In genomic region chr12:49885663-49886461, GRCh38 we compare ENCODE assay signal across 17 cellular contexts. TPM values are rescaled to one million over a fixed set of nuclear protein-coding genes. Genes with fewer than 3 reads are reported as not detected.
DNase-seq lines count a peak whose midpoint lies in the region; ATAC-seq and TF ChIP-seq lines count a peak whose summit lies in the region.
"Had no signal": no experiment of that assay in that cellular context is flagged by ENCODE, and none has a peak within 500 bp of the region (broad histone marks: within the 10 kb centered on the region; RNA-seq: fewer than 3 reads in every experiment).

No MANE protein-coding gene starts in this region.

- H3K36me3 ChIP-seq in neural progenitor cell (no peaks in the 10 kb centered on the region), H7 (replicated peaks; ENCODE audit: control insufficient read depth, insufficient read depth, low read length) (no peaks in the 10 kb centered on the region)

- H3F3A ChIP-seq in neural progenitor cell (ENCODE audit: low read depth): peaks cover 34% of the 10 kb centered on the region

- H3K9me3 ChIP-seq in neural progenitor cell (ENCODE audit: low read depth): no peaks in the 10 kb centered on the region

- no peaks in the 10 kb centered on the region for H3K79me2 ChIP-seq in neural progenitor cell (ENCODE audit: low read depth)

- no peak for TF ChIP-seq CTCF in neural progenitor cell (IDR thresholded peaks at IDR 0.05)

- H3K27me3 Mint-ChIP-seq in neural progenitor cell (ENCODE audit: insufficient read depth, low read depth): peaks cover 11% of the 10 kb centered on the region

- no peak overlapping the region for H3K27ac Mint-ChIP-seq in neural progenitor cell

- H3K27ac ChIP-seq in neural progenitor cell: no peak overlapping the region

- no peaks in the 10 kb centered on the region for H3K36me3 Mint-ChIP-seq in neural progenitor cell

- H4K20me1 ChIP-seq in neural progenitor cell (ENCODE audit: low read depth): no peaks in the 10 kb centered on the region

- ATAC-seq in HG03342 (IDR thresholded peaks at IDR 0.05; ENCODE audit: unreplicated experiment): no peak

- DNase-seq in DMS153 (lab: John Stamatoyannopoulos, UW) (peak; percentile 43), HuH-7 (ENCODE audit: low spot score) (peak; percentile 42), dermis blood vessel endothelial cell (peak; percentile 31), neural progenitor cell (ENCODE audit: low spot score) (no peak), GOT3 (lab: John Stamatoyannopoulos, UW) (no peak), H7 (no peak)
- DNase-seq: ACHN, C1 segment of cervical spinal cord, HCEC 1CT, KBM-7, NCI-H1105 treated with DMSO at 0.1 percent for 48 hours, NCI-H1694, NCI-H446, OCI-M1, SHP77 treated with DMSO at 0.1 percent for 48 hours, T-helper 1 cell had no signal

- no peak overlapping the region for H3K9ac ChIP-seq in neural progenitor cell

- H3K4me3 ChIP-seq in neural progenitor cell (no peak overlapping the region), H7 (ENCODE audit: insufficient read depth, low read depth, low read length) (no peak overlapping the region)

- H3K4me1 ChIP-seq in neural progenitor cell: peaks cover 53% of the 10 kb centered on the region

- no peak overlapping the region for H2AFZ ChIP-seq in neural progenitor cell (replicated peaks)

- no peak overlapping the region for H3K4me3 Mint-ChIP-seq in neural progenitor cell

- no peaks in the 10 kb centered on the region for H3K9me3 Mint-ChIP-seq in neural progenitor cell

- H3K4me1 Mint-ChIP-seq in neural progenitor cell: peaks cover 44% of the 10 kb centered on the region

- no peaks in the 10 kb centered on the region for H3K27me3 ChIP-seq in neural progenitor cell
- no peaks in the 10 kb centered on the region for H3K27me3 ChIP-seq in H7 (ENCODE audit: control insufficient read depth, insufficient read depth, low read length)

- H3K4me2 ChIP-seq in neural progenitor cell: peak overlapping the region; percentile 13

RNA-seq across cellular contexts. Expression of gene FAIM2, which starts 17.8 kb away (rescaled TPM):
- total RNA-seq in dermis blood vessel endothelial cell: not detected in 2 replicates
- total RNA-seq in neural progenitor cell (ENCODE audit: low replicate concordance): 0.39 and 1.2 TPM in 2 replicates
- not detected in 2 replicates for total RNA-seq in H7 (2014; rRNA removed; shearing (Covaris generic))

RNA-seq across cellular contexts. Expression of gene BCDIN3D, which starts 43.0 kb away (rescaled TPM):
- 2.8 and 4.3 TPM in 2 replicates for total RNA-seq in dermis blood vessel endothelial cell
- 3.8 and 5.3 TPM in 2 replicates for total RNA-seq in neural progenitor cell (ENCODE audit: low replicate concordance)
- 1.4 and 1.6 TPM in 2 replicates for total RNA-seq in H7 (2014; rRNA removed; shearing (Covaris generic))

RNA-seq across cellular contexts. Expression of gene NCKAP5L, which starts 57.6 kb away (rescaled TPM):
- 12.8 and 14.0 TPM in 2 replicates for total RNA-seq in dermis blood vessel endothelial cell
- total RNA-seq in neural progenitor cell (ENCODE audit: low replicate concordance): 5.6 and 19.0 TPM in 2 replicates
- total RNA-seq in H7 (2014; rRNA removed; shearing (Covaris generic)): 20.0 and 22.3 TPM in 2 replicates

Comparison
In these comparisons a context has a peak if more than half of its experiments do, and no peak if none do; other contexts are left out.
1. DNase-seq: peak in DMS153 (single experiment), HuH-7 (single experiment) and dermis blood vessel endothelial cell (single experiment); none in neural progenitor cell (single experiment), GOT3 (single experiment) and H7 (single experiment).